1 cellular context compared by ENCODE assay signal in the genomic region with DNA sequence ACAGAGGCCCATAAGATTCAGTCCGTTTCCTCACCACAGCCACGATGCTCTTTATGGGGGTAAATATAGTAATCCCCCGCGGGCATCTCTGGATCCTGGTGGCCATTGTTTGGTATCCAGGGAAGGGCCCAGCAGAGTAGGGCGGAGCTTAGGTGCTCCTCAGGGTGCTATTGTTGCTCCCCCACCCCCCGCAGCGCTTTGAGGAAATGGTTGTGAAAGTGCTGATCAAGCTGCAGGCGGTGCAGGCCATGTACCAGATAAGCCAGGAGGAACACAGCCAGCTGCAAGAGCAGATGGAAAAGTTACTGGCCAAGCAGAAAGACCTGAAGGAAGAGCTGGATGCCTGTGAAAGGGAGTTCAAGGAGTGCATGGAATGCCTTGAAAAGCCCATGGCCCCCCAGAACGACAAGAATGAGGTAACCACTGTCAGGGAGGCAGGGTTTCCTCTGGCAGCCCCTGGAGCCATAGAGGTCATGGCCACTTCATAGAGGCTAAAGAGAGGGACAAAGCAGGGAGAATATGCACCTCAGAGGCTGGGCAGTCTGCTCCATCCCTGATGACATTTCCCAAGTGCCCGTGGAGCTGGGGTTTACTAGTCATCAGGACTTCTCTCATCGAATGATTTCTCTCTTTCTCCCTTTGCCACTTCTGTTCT.
A peak's percentile ranks its signal among the peaks of the same experiment; 100 is the strongest.
TF ChIP-seq lines count a peak whose summit lies in the region.

No MANE protein-coding gene starts in this region.

TF ChIP-seq in K562, 482 proteins besides CTCF, POLR2A, EP300 and RAD21 (continued from another document and continues in another):
- TF ChIP-seq RCOR1 (IDR thresholded peaks at IDR 0.05; ENCODE audit: borderline replicate concordance in 1 of 2, low read depth in 2 of 2, low read length in 2 of 2) (peak in 1 of 2 experiments; percentile 91; a peak in 2 of 4 replicates), BRD4 (IDR thresholded peaks at IDR 0.05) (no peak), TAL1 (IDR thresholded peaks at IDR 0.05) (peak; percentile 77), ZKSCAN8 (CRISPR knock-in tag; IDR thresholded peaks at IDR 0.05) (no peak), DIDO1 (tag; IDR thresholded peaks at IDR 0.05; ENCODE audit: low read depth) (no peak), HNRNPLL (IDR thresholded peaks at IDR 0.05; ENCODE audit: low read depth, low read length, poor library complexity, severe bottlenecking) (no peak), NONO (IDR thresholded peaks at IDR 0.05; ENCODE audit: low read depth in 2 of 2, low read length in 1 of 2) (0 out of 4 replicates have a peak, but pooled peaks of 1 of the 2 experiments have one; percentile 41), BHLHE40 (IDR thresholded peaks at IDR 0.05; ENCODE audit: low read length) (peak; percentile 38; the same call in 1 of the 2 replicates), FIP1L1 (IDR thresholded peaks at IDR 0.05; ENCODE audit: low read depth, low read length, poor library complexity, severe bottlenecking) (no peak), ZNF780A (CRISPR knock-in tag; IDR thresholded peaks at IDR 0.05) (no peak), LARP7 (IDR thresholded peaks at IDR 0.05) (no peak), CEBPB (tag; IDR thresholded peaks at IDR 0.05) (peak; percentile 96), NCOA6 (IDR thresholded peaks at IDR 0.05) (no peak), TEAD2 (tag; IDR thresholded peaks at IDR 0.05) (no peak), GATA2 (CRISPR knock-in tag; IDR thresholded peaks at IDR 0.05) (peak; percentile 94), SRSF1 (IDR thresholded peaks at IDR 0.05; ENCODE audit: low read depth, low read length) (no peak), ATF7 (IDR thresholded peaks at IDR 0.05) (peak; percentile 47; the same call in 1 of the 2 replicates), L3MBTL2 (IDR thresholded peaks at IDR 0.05) (peak; percentile 59), HCFC1 (IDR thresholded peaks at IDR 0.05; ENCODE audit: low read depth, low read length) (no peak), FOXM1 (IDR thresholded peaks at IDR 0.05; ENCODE audit: low read depth) (0 out of 2 replicates have a peak, but pooled peaks have one; percentile 50), FOXM1 (CRISPR knock-in tag; IDR thresholded peaks at IDR 0.05; ENCODE audit: low read depth) (no peak), RBM15 (IDR thresholded peaks at IDR 0.05; ENCODE audit: insufficient read depth, low read length) (no peak), ZFP1 (CRISPR knock-in tag; IDR thresholded peaks at IDR 0.05) (no peak), ARID2 (IDR thresholded peaks at IDR 0.05) (no peak), NRF1 (conservative IDR thresholded peaks at IDR 0.05 in 1 of 2, IDR thresholded peaks at IDR 0.05 in 1 of 2) (peak; percentile 30 to 46; a peak in 3 of 4 replicates), POLR2AphosphoS2 (IDR thresholded peaks at IDR 0.05; ENCODE audit: low read length) (no peak), TCF7 (IDR thresholded peaks at IDR 0.05; ENCODE audit: borderline replicate concordance) (0 out of 2 replicates have a peak, but pooled peaks have one; percentile 4), NBN (IDR thresholded peaks at IDR 0.05; ENCODE audit: low read depth) (peak; percentile 75; the same call in 1 of the 2 replicates), BRCA1 (IDR thresholded peaks at IDR 0.05) (no peak), BRCA1 (CRISPR knock-in tag; IDR thresholded peaks at IDR 0.05) (no peak), ETV5 (CRISPR knock-in tag; IDR thresholded peaks at IDR 0.05; ENCODE audit: low read depth) (no peak), RFX1 (IDR thresholded peaks at IDR 0.05) (no peak; the same call in 1 of the 2 replicates)
- TF ChIP-seq, protein P1, sequence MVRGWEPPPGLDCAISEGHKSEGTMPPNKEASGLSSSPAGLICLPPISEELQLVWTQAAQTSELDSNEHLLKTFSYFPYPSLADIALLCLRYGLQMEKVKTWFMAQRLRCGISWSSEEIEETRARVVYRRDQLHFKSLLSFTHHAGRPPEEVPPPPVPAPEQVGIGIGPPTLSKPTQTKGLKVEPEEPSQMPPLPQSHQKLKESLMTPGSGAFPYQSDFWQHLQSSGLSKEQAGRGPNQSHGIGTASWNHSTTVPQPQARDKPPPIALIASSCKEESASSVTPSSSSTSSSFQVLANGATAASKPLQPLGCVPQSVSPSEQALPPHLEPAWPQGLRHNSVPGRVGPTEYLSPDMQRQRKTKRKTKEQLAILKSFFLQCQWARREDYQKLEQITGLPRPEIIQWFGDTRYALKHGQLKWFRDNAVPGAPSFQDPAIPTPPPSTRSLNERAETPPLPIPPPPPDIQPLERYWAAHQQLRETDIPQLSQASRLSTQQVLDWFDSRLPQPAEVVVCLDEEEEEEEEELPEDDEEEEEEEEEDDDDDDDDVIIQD (CRISPR knock-in tag; IDR thresholded peaks at IDR 0.05), result no peak
- TF ChIP-seq, protein P2, sequence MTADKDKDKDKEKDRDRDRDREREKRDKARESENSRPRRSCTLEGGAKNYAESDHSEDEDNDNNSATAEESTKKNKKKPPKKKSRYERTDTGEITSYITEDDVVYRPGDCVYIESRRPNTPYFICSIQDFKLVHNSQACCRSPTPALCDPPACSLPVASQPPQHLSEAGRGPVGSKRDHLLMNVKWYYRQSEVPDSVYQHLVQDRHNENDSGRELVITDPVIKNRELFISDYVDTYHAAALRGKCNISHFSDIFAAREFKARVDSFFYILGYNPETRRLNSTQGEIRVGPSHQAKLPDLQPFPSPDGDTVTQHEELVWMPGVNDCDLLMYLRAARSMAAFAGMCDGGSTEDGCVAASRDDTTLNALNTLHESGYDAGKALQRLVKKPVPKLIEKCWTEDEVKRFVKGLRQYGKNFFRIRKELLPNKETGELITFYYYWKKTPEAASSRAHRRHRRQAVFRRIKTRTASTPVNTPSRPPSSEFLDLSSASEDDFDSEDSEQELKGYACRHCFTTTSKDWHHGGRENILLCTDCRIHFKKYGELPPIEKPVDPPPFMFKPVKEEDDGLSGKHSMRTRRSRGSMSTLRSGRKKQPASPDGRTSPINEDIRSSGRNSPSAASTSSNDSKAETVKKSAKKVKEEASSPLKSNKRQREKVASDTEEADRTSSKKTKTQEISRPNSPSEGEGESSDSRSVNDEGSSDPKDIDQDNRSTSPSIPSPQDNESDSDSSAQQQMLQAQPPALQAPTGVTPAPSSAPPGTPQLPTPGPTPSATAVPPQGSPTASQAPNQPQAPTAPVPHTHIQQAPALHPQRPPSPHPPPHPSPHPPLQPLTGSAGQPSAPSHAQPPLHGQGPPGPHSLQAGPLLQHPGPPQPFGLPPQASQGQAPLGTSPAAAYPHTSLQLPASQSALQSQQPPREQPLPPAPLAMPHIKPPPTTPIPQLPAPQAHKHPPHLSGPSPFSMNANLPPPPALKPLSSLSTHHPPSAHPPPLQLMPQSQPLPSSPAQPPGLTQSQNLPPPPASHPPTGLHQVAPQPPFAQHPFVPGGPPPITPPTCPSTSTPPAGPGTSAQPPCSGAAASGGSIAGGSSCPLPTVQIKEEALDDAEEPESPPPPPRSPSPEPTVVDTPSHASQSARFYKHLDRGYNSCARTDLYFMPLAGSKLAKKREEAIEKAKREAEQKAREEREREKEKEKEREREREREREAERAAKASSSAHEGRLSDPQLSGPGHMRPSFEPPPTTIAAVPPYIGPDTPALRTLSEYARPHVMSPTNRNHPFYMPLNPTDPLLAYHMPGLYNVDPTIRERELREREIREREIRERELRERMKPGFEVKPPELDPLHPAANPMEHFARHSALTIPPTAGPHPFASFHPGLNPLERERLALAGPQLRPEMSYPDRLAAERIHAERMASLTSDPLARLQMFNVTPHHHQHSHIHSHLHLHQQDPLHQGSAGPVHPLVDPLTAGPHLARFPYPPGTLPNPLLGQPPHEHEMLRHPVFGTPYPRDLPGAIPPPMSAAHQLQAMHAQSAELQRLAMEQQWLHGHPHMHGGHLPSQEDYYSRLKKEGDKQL (CRISPR knock-in tag; IDR thresholded peaks at IDR 0.05; ENCODE audit: borderline replicate concordance), result no peak
- TF ChIP-seq, protein P3, sequence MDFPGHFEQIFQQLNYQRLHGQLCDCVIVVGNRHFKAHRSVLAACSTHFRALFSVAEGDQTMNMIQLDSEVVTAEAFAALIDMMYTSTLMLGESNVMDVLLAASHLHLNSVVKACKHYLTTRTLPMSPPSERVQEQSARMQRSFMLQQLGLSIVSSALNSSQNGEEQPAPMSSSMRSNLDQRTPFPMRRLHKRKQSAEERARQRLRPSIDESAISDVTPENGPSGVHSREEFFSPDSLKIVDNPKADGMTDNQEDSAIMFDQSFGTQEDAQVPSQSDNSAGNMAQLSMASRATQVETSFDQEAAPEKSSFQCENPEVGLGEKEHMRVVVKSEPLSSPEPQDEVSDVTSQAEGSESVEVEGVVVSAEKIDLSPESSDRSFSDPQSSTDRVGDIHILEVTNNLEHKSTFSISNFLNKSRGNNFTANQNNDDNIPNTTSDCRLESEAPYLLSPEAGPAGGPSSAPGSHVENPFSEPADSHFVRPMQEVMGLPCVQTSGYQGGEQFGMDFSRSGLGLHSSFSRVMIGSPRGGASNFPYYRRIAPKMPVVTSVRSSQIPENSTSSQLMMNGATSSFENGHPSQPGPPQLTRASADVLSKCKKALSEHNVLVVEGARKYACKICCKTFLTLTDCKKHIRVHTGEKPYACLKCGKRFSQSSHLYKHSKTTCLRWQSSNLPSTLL (IDR thresholded peaks at IDR 0.05), result no peak
- TF ChIP-seq, protein P4, sequence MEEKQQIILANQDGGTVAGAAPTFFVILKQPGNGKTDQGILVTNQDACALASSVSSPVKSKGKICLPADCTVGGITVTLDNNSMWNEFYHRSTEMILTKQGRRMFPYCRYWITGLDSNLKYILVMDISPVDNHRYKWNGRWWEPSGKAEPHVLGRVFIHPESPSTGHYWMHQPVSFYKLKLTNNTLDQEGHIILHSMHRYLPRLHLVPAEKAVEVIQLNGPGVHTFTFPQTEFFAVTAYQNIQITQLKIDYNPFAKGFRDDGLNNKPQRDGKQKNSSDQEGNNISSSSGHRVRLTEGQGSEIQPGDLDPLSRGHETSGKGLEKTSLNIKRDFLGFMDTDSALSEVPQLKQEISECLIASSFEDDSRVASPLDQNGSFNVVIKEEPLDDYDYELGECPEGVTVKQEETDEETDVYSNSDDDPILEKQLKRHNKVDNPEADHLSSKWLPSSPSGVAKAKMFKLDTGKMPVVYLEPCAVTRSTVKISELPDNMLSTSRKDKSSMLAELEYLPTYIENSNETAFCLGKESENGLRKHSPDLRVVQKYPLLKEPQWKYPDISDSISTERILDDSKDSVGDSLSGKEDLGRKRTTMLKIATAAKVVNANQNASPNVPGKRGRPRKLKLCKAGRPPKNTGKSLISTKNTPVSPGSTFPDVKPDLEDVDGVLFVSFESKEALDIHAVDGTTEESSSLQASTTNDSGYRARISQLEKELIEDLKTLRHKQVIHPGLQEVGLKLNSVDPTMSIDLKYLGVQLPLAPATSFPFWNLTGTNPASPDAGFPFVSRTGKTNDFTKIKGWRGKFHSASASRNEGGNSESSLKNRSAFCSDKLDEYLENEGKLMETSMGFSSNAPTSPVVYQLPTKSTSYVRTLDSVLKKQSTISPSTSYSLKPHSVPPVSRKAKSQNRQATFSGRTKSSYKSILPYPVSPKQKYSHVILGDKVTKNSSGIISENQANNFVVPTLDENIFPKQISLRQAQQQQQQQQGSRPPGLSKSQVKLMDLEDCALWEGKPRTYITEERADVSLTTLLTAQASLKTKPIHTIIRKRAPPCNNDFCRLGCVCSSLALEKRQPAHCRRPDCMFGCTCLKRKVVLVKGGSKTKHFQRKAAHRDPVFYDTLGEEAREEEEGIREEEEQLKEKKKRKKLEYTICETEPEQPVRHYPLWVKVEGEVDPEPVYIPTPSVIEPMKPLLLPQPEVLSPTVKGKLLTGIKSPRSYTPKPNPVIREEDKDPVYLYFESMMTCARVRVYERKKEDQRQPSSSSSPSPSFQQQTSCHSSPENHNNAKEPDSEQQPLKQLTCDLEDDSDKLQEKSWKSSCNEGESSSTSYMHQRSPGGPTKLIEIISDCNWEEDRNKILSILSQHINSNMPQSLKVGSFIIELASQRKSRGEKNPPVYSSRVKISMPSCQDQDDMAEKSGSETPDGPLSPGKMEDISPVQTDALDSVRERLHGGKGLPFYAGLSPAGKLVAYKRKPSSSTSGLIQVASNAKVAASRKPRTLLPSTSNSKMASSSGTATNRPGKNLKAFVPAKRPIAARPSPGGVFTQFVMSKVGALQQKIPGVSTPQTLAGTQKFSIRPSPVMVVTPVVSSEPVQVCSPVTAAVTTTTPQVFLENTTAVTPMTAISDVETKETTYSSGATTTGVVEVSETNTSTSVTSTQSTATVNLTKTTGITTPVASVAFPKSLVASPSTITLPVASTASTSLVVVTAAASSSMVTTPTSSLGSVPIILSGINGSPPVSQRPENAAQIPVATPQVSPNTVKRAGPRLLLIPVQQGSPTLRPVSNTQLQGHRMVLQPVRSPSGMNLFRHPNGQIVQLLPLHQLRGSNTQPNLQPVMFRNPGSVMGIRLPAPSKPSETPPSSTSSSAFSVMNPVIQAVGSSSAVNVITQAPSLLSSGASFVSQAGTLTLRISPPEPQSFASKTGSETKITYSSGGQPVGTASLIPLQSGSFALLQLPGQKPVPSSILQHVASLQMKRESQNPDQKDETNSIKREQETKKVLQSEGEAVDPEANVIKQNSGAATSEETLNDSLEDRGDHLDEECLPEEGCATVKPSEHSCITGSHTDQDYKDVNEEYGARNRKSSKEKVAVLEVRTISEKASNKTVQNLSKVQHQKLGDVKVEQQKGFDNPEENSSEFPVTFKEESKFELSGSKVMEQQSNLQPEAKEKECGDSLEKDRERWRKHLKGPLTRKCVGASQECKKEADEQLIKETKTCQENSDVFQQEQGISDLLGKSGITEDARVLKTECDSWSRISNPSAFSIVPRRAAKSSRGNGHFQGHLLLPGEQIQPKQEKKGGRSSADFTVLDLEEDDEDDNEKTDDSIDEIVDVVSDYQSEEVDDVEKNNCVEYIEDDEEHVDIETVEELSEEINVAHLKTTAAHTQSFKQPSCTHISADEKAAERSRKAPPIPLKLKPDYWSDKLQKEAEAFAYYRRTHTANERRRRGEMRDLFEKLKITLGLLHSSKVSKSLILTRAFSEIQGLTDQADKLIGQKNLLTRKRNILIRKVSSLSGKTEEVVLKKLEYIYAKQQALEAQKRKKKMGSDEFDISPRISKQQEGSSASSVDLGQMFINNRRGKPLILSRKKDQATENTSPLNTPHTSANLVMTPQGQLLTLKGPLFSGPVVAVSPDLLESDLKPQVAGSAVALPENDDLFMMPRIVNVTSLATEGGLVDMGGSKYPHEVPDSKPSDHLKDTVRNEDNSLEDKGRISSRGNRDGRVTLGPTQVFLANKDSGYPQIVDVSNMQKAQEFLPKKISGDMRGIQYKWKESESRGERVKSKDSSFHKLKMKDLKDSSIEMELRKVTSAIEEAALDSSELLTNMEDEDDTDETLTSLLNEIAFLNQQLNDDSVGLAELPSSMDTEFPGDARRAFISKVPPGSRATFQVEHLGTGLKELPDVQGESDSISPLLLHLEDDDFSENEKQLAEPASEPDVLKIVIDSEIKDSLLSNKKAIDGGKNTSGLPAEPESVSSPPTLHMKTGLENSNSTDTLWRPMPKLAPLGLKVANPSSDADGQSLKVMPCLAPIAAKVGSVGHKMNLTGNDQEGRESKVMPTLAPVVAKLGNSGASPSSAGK (IDR thresholded peaks at IDR 0.05), result peak; percentile 15; the same call in 1 of the 2 replicates
